Comparison of ENCODE assay signal across 16 cellular contexts in genomic region chr16:2270070-2270462, GRCh38. TPM values are rescaled to one million over a fixed set of nuclear protein-coding genes. Genes with fewer than 3 reads are reported as not detected.
A peak's percentile ranks its signal among the peaks of the same experiment; 100 is the strongest.
DNase-seq lines count a peak whose midpoint lies in the region; FAIRE-seq and TF ChIP-seq lines count a peak whose summit lies in the region.
"Had no signal": no experiment of that assay in that cellular context is flagged by ENCODE, and none has a peak within 500 bp of the region (broad histone marks: within the 10 kb centered on the region; RNA-seq: fewer than 3 reads in every experiment).

No MANE protein-coding gene starts in this region.

- H3K79me2 ChIP-seq in DOHH2 (ENCODE audit: control insufficient read depth, low read length), result peaks cover 54% of the 10 kb centered on the region
- H3K79me2 ChIP-seq in astrocyte (ENCODE audit: insufficient read depth, low read length), result peaks cover 53% of the 10 kb centered on the region
- peaks cover 15% of the 10 kb centered on the region for H3K79me2 ChIP-seq in neural cell (replicated peaks; ENCODE audit: insufficient read depth, low read length)

- DNase-seq in NCI-H82 (lab: John Stamatoyannopoulos, UW) (peak; percentile 58), NCI-H82 treated with DMSO at 0.1 percent for 48 hours (lab: John Stamatoyannopoulos, UW; ENCODE audit: unreplicated experiment) (no peak), astrocyte (ENCODE audit: low read depth) (no peak), hippocampal formation (lab: John Stamatoyannopoulos, UW) (no peak), iPS-NIHi7 (ENCODE audit: extremely low spot score) (no peak), GM10266 (ENCODE audit: extremely low spot score) (no peak)
- DNase-seq: 8988T; DMS79; effector memory CD4-positive, alpha-beta T cell; T1000; thyroid gland had no signal

- peak overlapping the region; percentile 90 for H3K4me3 Mint-ChIP-seq in astrocyte (ENCODE audit: unreplicated experiment)

- no peak for TF ChIP-seq EP300 in neural cell (conservative IDR thresholded peaks at IDR 0.05; ENCODE audit: poor library complexity, severe bottlenecking)

- no peak for TF ChIP-seq RAD21 in neural cell (conservative IDR thresholded peaks at IDR 0.05)

- TF ChIP-seq CTCF in DOHH2 (IDR thresholded peaks at IDR 0.05; ENCODE audit: low read depth, low read length, poor library complexity, severe bottlenecking) (no peak), astrocyte (IDR thresholded peaks at IDR 0.05; ENCODE audit: insufficient read depth, low read depth, low read length) (no peak), neural cell (IDR thresholded peaks at IDR 0.05; ENCODE audit: poor library complexity, severe bottlenecking) (no peak), GM10266 (IDR thresholded peaks at IDR 0.05; ENCODE audit: control insufficient read depth, insufficient read depth, low read depth, missing control alignments) (no peak)

- peaks cover 15% of the 10 kb centered on the region for H3K4me1 Mint-ChIP-seq in astrocyte (ENCODE audit: low read depth, unreplicated experiment)

- H3K36me3 ChIP-seq in DOHH2 (ENCODE audit: control insufficient read depth, low read length) (peaks cover 24% of the 10 kb centered on the region), astrocyte (ENCODE audit: insufficient read depth, low read length) (no peaks in the 10 kb centered on the region), neural cell (ENCODE audit: insufficient read depth, low read length) (no peaks in the 10 kb centered on the region)
- H3K36me3 ChIP-seq: ascending aorta, thyroid gland had no signal

- H3K9me3 ChIP-seq in DOHH2 (ENCODE audit: control insufficient read depth, insufficient read depth, low read length) (no peaks in the 10 kb centered on the region), astrocyte (ENCODE audit: insufficient read depth, low read depth, low read length) (no peaks in the 10 kb centered on the region), neural cell (ENCODE audit: low read length) (no peaks in the 10 kb centered on the region)
- H3K9me3 ChIP-seq: ascending aorta, gastroesophageal sphincter, thyroid gland had no signal

- no peak overlapping the region for H3K27ac Mint-ChIP-seq in astrocyte (ENCODE audit: unreplicated experiment)

- H4K20me1 ChIP-seq in DOHH2 (ENCODE audit: control insufficient read depth, insufficient read depth, low read depth, low read length), result peaks cover 25% of the 10 kb centered on the region
- peaks cover 54% of the 10 kb centered on the region for H4K20me1 ChIP-seq in astrocyte (ENCODE audit: insufficient read depth, low read length)
- H4K20me1 ChIP-seq in neural cell (ENCODE audit: insufficient read depth), result no peaks in the 10 kb centered on the region

- FAIRE-seq in astrocyte (lab: Jason Lieb, UNC), result no peak
- FAIRE-seq: H1 had no signal

- H3K36me3 Mint-ChIP-seq in astrocyte (ENCODE audit: low read depth, unreplicated experiment), result peaks cover 9% of the 10 kb centered on the region

- H3K27me3 ChIP-seq in DOHH2 (ENCODE audit: control insufficient read depth, low read length) (no peaks in the 10 kb centered on the region), astrocyte (ENCODE audit: insufficient read depth, low read length) (no peaks in the 10 kb centered on the region), neural cell (ENCODE audit: insufficient read depth, low read depth, low read length) (no peaks in the 10 kb centered on the region)
- H3K27me3 ChIP-seq: ascending aorta, gastroesophageal sphincter, thyroid gland had no signal

- H3K27ac ChIP-seq in DOHH2 (ENCODE audit: low read depth, low read length) (no peak overlapping the region), astrocyte (ENCODE audit: low read depth, low read length) (no peak overlapping the region), neural cell (ENCODE audit: low read length) (no peak overlapping the region)
- H3K27ac ChIP-seq: thyroid gland had no signal

- no peaks in the 10 kb centered on the region for H3K27me3 Mint-ChIP-seq in astrocyte (ENCODE audit: low read depth, unreplicated experiment)

- no peaks in the 10 kb centered on the region for H3K9me2 ChIP-seq in DOHH2 (replicated peaks; ENCODE audit: control insufficient read depth, low read length)
- H3K9me2 ChIP-seq in neural cell (ENCODE audit: insufficient read depth, low read length), result no peaks in the 10 kb centered on the region

- H2AFZ ChIP-seq in astrocyte (ENCODE audit: low read depth, low read length), result no peak overlapping the region
- H2AFZ ChIP-seq in neural cell (ENCODE audit: low read depth, low read length), result no peak overlapping the region

- peak overlapping the region; percentile 87 for H3K4me2 ChIP-seq in DOHH2 (ENCODE audit: low read length)
- no peak overlapping the region for H3K4me2 ChIP-seq in astrocyte (ENCODE audit: low read length)
- no peak overlapping the region for H3K4me2 ChIP-seq in neural cell (ENCODE audit: low read length)

- no peak overlapping the region for H3K9ac ChIP-seq in astrocyte (ENCODE audit: low read length)
- no peak overlapping the region for H3K9ac ChIP-seq in neural cell (ENCODE audit: low read length)

- peaks cover 26% of the 10 kb centered on the region for H3K4me1 ChIP-seq in DOHH2 (ENCODE audit: control insufficient read depth, low read length)
- peaks cover 17% of the 10 kb centered on the region for H3K4me1 ChIP-seq in astrocyte (ENCODE audit: insufficient read depth, low read length)

- H3F3A ChIP-seq in DOHH2 (ENCODE audit: control insufficient read depth, insufficient read depth) (peaks cover 7% of the 10 kb centered on the region), neural cell (ENCODE audit: insufficient read depth, low read length, poor library complexity, severe bottlenecking) (no peaks in the 10 kb centered on the region)

- no peaks in the 10 kb centered on the region for H3K9me3 Mint-ChIP-seq in astrocyte (ENCODE audit: unreplicated experiment)

- peak overlapping the region; percentile 82; the same call in 1 of the 2 replicates for H3K4me3 ChIP-seq in DOHH2 (ENCODE audit: low read length)
- H3K4me3 ChIP-seq in astrocyte (ENCODE audit: insufficient read depth, low read depth, low read length), result no peak overlapping the region
- H3K4me3 ChIP-seq in neural cell (ENCODE audit: low read length), result peak overlapping the region; percentile 98
- H3K4me3 ChIP-seq: thyroid gland had no signal

TF ChIP-seq in neural cell, 6 proteins besides CTCF, POLR2A, EP300 and RAD21:
- TF ChIP-seq SMC3 (conservative IDR thresholded peaks at IDR 0.05; ENCODE audit: poor library complexity) (no peak), EZH2 (IDR thresholded peaks at IDR 0.05; ENCODE audit: borderline replicate concordance, insufficient read depth, low read length, poor library complexity, severe bottlenecking) (no peak), POLR2AphosphoS5 (IDR thresholded peaks at IDR 0.05) (no peak), MXI1 (conservative IDR thresholded peaks at IDR 0.05; ENCODE audit: poor library complexity, severe bottlenecking) (no peak), TAF1 (IDR thresholded peaks at IDR 0.05; ENCODE audit: low read depth) (no peak), REST (IDR thresholded peaks at IDR 0.05; ENCODE audit: borderline replicate concordance) (no peak)

RNA-seq across cellular contexts. Expression of gene RNPS1, which starts 2.1 kb away (rescaled TPM):
- 193 and 209 TPM in 2 replicates for total RNA-seq in astrocyte
- polyA plus RNA-seq in neural cell, result 180 and 195 TPM in 2 replicates
- 109 and 124 TPM in 2 replicates for polyA minus RNA-seq in neural cell

RNA-seq across cellular contexts. Expression of gene ECI1, which starts 18.7 kb away (rescaled TPM):
- total RNA-seq in astrocyte, result 53.4 and 56.4 TPM in 2 replicates
- 33.1 and 35.3 TPM in 2 replicates for polyA plus RNA-seq in neural cell
- 12.9 and 13.7 TPM in 2 replicates for polyA minus RNA-seq in neural cell

RNA-seq across cellular contexts. Expression of gene DNASE1L2, which starts 33.8 kb away (rescaled TPM):
- total RNA-seq in astrocyte, result 1.2 and 1.3 TPM in 2 replicates
- 10.2 and 10.9 TPM in 2 replicates for polyA plus RNA-seq in neural cell
- polyA minus RNA-seq in neural cell, result 3.2 and 3.9 TPM in 2 replicates
- total RNA-seq: ascending aorta had no signal

RNA-seq across cellular contexts. Expression of gene E4F1, which starts 46.7 kb away (rescaled TPM):
- 22.5 and 22.8 TPM in 2 replicates for total RNA-seq in astrocyte
- 64.9 and 81.6 TPM in 2 replicates for polyA plus RNA-seq in neural cell
- 40.6 and 46.5 TPM in 2 replicates for polyA minus RNA-seq in neural cell

RNA-seq across cellular contexts. Expression of gene PGP, which starts 55.4 kb away (rescaled TPM):
- total RNA-seq in astrocyte, result 19.4 and 21.1 TPM in 2 replicates
- 42.2 and 44.1 TPM in 2 replicates for polyA plus RNA-seq in neural cell
- polyA minus RNA-seq in neural cell, result 18.5 and 20.5 TPM in 2 replicates
